In genomic region chr1:45009296-45009865, GRCh38 we compare ENCODE assay signal across 1 cellular context.
TF ChIP-seq lines count a peak whose summit lies in the region.

No MANE protein-coding gene starts in this region.

TF ChIP-seq in H1, 55 proteins besides CTCF, POLR2A, EP300 and RAD21:
- no peak for TF ChIP-seq JUND (IDR thresholded peaks at IDR 0.05; ENCODE audit: low read length)
- no peak for TF ChIP-seq EGR1 (IDR thresholded peaks at IDR 0.05; ENCODE audit: borderline replicate concordance, low read depth, low read length)
- TF ChIP-seq CHD1 (IDR thresholded peaks at IDR 0.05; ENCODE audit: low read depth, low read length): no peak
- TF ChIP-seq ASH2L (IDR thresholded peaks at IDR 0.05; ENCODE audit: low read length): no peak
- no peak for TF ChIP-seq ZNF274 (IDR thresholded peaks at IDR 0.05; ENCODE audit: borderline replicate concordance, extremely low read depth, low read length)
- TF ChIP-seq FOSL1 (IDR thresholded peaks at IDR 0.05; ENCODE audit: insufficient read depth, low read depth, low read length): no peak
- TF ChIP-seq SUZ12 (IDR thresholded peaks at IDR 0.05; ENCODE audit: low read length): no peak
TF ChIP-seq in H1: peak in this region for 0.
